Comparison of ENCODE assay signal across 10 cellular contexts in the genomic region with DNA sequence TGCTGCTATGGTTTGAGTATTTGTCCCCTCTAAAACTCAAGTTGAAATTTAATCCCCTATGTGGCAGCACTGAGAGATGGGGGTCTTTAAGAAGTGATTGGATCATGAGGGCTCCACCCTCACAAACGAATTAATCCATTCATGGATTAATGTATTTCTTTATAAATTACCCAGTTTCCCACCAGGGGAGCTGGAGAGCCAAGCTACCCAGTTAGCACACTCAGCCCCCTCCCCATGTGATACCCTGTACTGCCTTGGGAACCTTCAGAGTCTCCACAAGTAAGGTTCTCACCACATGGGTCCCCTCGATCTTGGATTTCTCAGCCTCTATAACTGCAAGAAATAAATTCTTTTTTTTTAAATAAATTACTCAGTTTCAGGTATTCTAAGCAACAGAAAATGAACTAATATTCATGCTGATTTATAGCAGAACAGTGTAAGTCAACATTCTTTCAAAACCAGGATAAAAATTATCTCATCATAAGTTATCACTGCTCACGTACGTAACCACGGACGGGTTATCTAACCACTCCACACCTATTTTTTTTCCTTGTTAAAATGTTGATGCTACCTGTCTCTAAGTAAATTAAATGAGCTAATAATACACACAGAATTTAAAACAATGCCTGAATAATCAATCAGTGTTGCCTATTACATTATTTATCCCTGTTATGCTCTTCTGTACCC. TPM values are rescaled to one million over a fixed set of nuclear protein-coding genes. Genes with fewer than 3 reads are reported as not detected.
A peak's percentile ranks its signal among the peaks of the same experiment; 100 is the strongest.
DNase-seq lines count a peak whose midpoint lies in the region; ATAC-seq and TF ChIP-seq lines count a peak whose summit lies in the region.
"Had no signal": no experiment of that assay in that cellular context is flagged by ENCODE, and none has a peak within 500 bp of the region (broad histone marks: within the 10 kb centered on the region; RNA-seq: fewer than 3 reads in every experiment).

No MANE protein-coding gene starts in this region.

- H3K27me3 ChIP-seq in CD4-positive, CD25-positive, alpha-beta regulatory T cell (ENCODE audit: control insufficient read depth, insufficient read depth, low read length) = no peaks in the 10 kb centered on the region
- no peaks in the 10 kb centered on the region for H3K27me3 ChIP-seq in hepatocyte
- H3K27me3 ChIP-seq: pancreas had no signal

- H3K27ac Mint-ChIP-seq in CD4-positive, CD25-positive, alpha-beta regulatory T cell = no peak overlapping the region

- peaks cover 60% of the 10 kb centered on the region for H3K4me1 ChIP-seq in CD4-positive, CD25-positive, alpha-beta regulatory T cell (ENCODE audit: control insufficient read depth, insufficient read depth, low read length, poor library complexity, severe bottlenecking)
- peaks cover 8% of the 10 kb centered on the region for H3K4me1 ChIP-seq in hepatocyte (ENCODE audit: insufficient read depth)

- H3K9me3 Mint-ChIP-seq in CD4-positive, CD25-positive, alpha-beta regulatory T cell = peaks cover 0 to 8% (median 0%) of the 10 kb centered on the region in 7 donors

- H3K4me3 ChIP-seq in CD4-positive, CD25-positive, alpha-beta regulatory T cell (ENCODE audit: low read depth, low read length) = peak overlapping the region; percentile 33
- no peak overlapping the region for H3K4me3 ChIP-seq in hepatocyte
- H3K4me3 ChIP-seq: pancreas had no signal

- H3K4me3 Mint-ChIP-seq in CD4-positive, CD25-positive, alpha-beta regulatory T cell = peak overlapping the region in 3 of 4 donors; percentile 4 to 73 (median 8)

- no peak for ATAC-seq in CD4-positive, CD25-positive, alpha-beta regulatory T cell (ENCODE audit: low read depth in 2 of 2)
- no peak for ATAC-seq in GM21576 (IDR thresholded peaks at IDR 0.05; ENCODE audit: unreplicated experiment)
- ATAC-seq: pancreas had no signal

- H3K36me3 Mint-ChIP-seq in CD4-positive, CD25-positive, alpha-beta regulatory T cell = peaks cover 14% of the 10 kb centered on the region

- peak; percentile 34; the same call in 1 of the 2 replicates for TF ChIP-seq CTCF in GM12874 (IDR thresholded peaks at IDR 0.05; ENCODE audit: insufficient read depth, low read depth, low read length)
- peak; percentile 4 for TF ChIP-seq CTCF in hepatocyte (IDR thresholded peaks at IDR 0.05; ENCODE audit: poor library complexity)

- no peak overlapping the region for H2AFZ ChIP-seq in hepatocyte

- H3K27ac ChIP-seq in CD4-positive, CD25-positive, alpha-beta regulatory T cell (ENCODE audit: insufficient read depth, low read length, poor library complexity, severe bottlenecking) = peak overlapping the region; percentile 19
- no peak overlapping the region for H3K27ac ChIP-seq in hepatocyte
- H3K27ac ChIP-seq: pancreas had no signal

- peaks cover 78% of the 10 kb centered on the region for H3K79me2 ChIP-seq in hepatocyte

- H3K9me2 ChIP-seq in hepatocyte (replicated peaks; ENCODE audit: insufficient read depth) = no peaks in the 10 kb centered on the region

- H3K4me1 Mint-ChIP-seq in CD4-positive, CD25-positive, alpha-beta regulatory T cell = peaks cover 56 to 85% (median 69%) of the 10 kb centered on the region in 4 donors

- peak overlapping the region; percentile 81 for H3K4me2 ChIP-seq in hepatocyte

- peaks cover 68% of the 10 kb centered on the region for H4K20me1 ChIP-seq in hepatocyte (ENCODE audit: insufficient read depth, poor library complexity, severe bottlenecking)

- no peaks in the 10 kb centered on the region for H3K36me3 ChIP-seq in CD4-positive, CD25-positive, alpha-beta regulatory T cell (ENCODE audit: control insufficient read depth, insufficient read depth, low read length)
- H3K36me3 ChIP-seq in hepatocyte (replicated peaks; ENCODE audit: insufficient read depth, low read depth) = no peaks in the 10 kb centered on the region
- H3K36me3 ChIP-seq: pancreas had no signal

- H3K9me3 ChIP-seq in CD4-positive, CD25-positive, alpha-beta regulatory T cell (ENCODE audit: control insufficient read depth in 2 of 2, low read length in 2 of 2) = no peaks in the 10 kb centered on the region
- H3K9me3 ChIP-seq in hepatocyte (ENCODE audit: low read depth) = no peaks in the 10 kb centered on the region
- H3K9me3 ChIP-seq: pancreas had no signal

- no peaks in the 10 kb centered on the region for H3K27me3 Mint-ChIP-seq in CD4-positive, CD25-positive, alpha-beta regulatory T cell

- 81% methylated on average over 6 of the region's 6 CpGs for WGBS in hepatocyte (ENCODE audit: low lambda C conversion rate, missing lambda C conversion rate)

- peak in 1 of 3 donors; percentile 22 for DNase-seq in CD4-positive, CD25-positive, alpha-beta regulatory T cell
- DNase-seq in SK-N-DZ (ENCODE audit: low spot score) = peak; percentile 22
- DNase-seq in hepatocyte (ENCODE audit: low spot score) = peak; percentile 6
- DNase-seq in cortex of kidney (lab: John Stamatoyannopoulos, UW) = no peak
- no peak for DNase-seq in HuH-7.5 (ENCODE audit: low spot score)
- DNase-seq in activated CD4-positive, CD25-positive, alpha-beta regulatory T cell treated with anti-CD3 and anti-CD28 coated beads, Interleukin-2, amount 50 U/mL, for 72 hours = no peak
- DNase-seq: NCI-H1105 treated with DMSO at 0.1 percent for 48 hours, pancreas had no signal

RNA-seq across cellular contexts. Expression of a gene that starts 3.6 kb away (rescaled TPM):
- 592 TPM for total RNA-seq in CD4-positive, CD25-positive, alpha-beta regulatory T cell
- polyA plus RNA-seq in CD4-positive, CD25-positive, alpha-beta regulatory T cell = 100 to 1,000 TPM; 173 to 229 (median 206) TPM
- 466 and 569 TPM in 2 replicates for polyA plus RNA-seq in SK-N-DZ (2014; cell fraction: cytosol; rRNA removed)
- polyA plus RNA-seq in SK-N-DZ (2014; cell fraction: nucleus; rRNA removed) = 390 and 521 TPM in 2 replicates
- total RNA-seq in hepatocyte = 352 and 402 TPM in 2 replicates
- polyA plus RNA-seq in hepatocyte = 117 and 122 TPM in 2 replicates

RNA-seq across cellular contexts. Expression of a gene that starts 49.3 kb away (rescaled TPM):
- total RNA-seq in CD4-positive, CD25-positive, alpha-beta regulatory T cell = 42.0 TPM
- 1 to 10 TPM; 1.1 to 2.0 (median 1.5) TPM for polyA plus RNA-seq in CD4-positive, CD25-positive, alpha-beta regulatory T cell
- 4.6 and 5.2 TPM in 2 replicates for polyA plus RNA-seq in SK-N-DZ (2014; cell fraction: cytosol; rRNA removed)
- 2.8 and 3.1 TPM in 2 replicates for polyA plus RNA-seq in SK-N-DZ (2014; cell fraction: nucleus; rRNA removed)
- 47.9 and 50.8 TPM in 2 replicates for total RNA-seq in hepatocyte
- polyA plus RNA-seq in hepatocyte = 29.9 and 37.2 TPM in 2 replicates

Comparison
In these comparisons a context has a peak if more than half of its experiments do, and no peak if none do; other contexts are left out.
1. DNase-seq: peak in SK-N-DZ (single experiment) and hepatocyte (single experiment); none in cortex of kidney (single experiment), HuH-7.5 (single experiment) and activated CD4-positive, CD25-positive, alpha-beta regulatory T cell treated with anti-CD3 and anti-CD28 coated beads, Interleukin-2, amount 50 U/mL, for 72 hours (single experiment).